In genomic region chr3:112043621-112044201, GRCh38 we compare ENCODE assay signal across 8 cellular contexts. TPM values are rescaled to one million over a fixed set of nuclear protein-coding genes. Genes with fewer than 3 reads are reported as not detected.
DNase-seq lines count a peak whose midpoint lies in the region; ATAC-seq and TF ChIP-seq lines count a peak whose summit lies in the region.

No MANE protein-coding gene starts in this region.

- no peak for TF ChIP-seq POLR2A in breast epithelium (IDR thresholded peaks at IDR 0.05)

- no peaks in the 10 kb centered on the region for H3K9me3 ChIP-seq in breast epithelium

- peak; percentile 80 for ATAC-seq in GM18520 (IDR thresholded peaks at IDR 0.05; ENCODE audit: unreplicated experiment)
- peak; percentile 83 for ATAC-seq in HG03025 (IDR thresholded peaks at IDR 0.05; ENCODE audit: low FRiP score, unreplicated experiment)

- no peak overlapping the region for H3K27ac Mint-ChIP-seq in T-helper 2 cell treated with Interferon-gamma antibody and Interleukin-4, amounts not matched to agents 5 μg/mL and 100 μg/mL, for 36 hours

- no peaks in the 10 kb centered on the region for H3K36me3 Mint-ChIP-seq in T-helper 2 cell treated with Interferon-gamma antibody and Interleukin-4, amounts not matched to agents 5 μg/mL and 100 μg/mL, for 36 hours (ENCODE audit: low read depth)

- peaks cover 4% of the 10 kb centered on the region for H3K4me1 Mint-ChIP-seq in T-helper 2 cell treated with Interferon-gamma antibody and Interleukin-4, amounts not matched to agents 5 μg/mL and 100 μg/mL, for 36 hours (ENCODE audit: low read depth)

- H3K36me3 ChIP-seq in breast epithelium: no peaks in the 10 kb centered on the region

- H3K4me3 Mint-ChIP-seq in T-helper 2 cell treated with Interferon-gamma antibody and Interleukin-4, amounts not matched to agents 5 μg/mL and 100 μg/mL, for 36 hours: no peak overlapping the region

- no peak overlapping the region for H3K27ac ChIP-seq in breast epithelium

- no peaks in the 10 kb centered on the region for H3K9me3 Mint-ChIP-seq in T-helper 2 cell treated with Interferon-gamma antibody and Interleukin-4, amounts not matched to agents 5 μg/mL and 100 μg/mL, for 36 hours

- H3K4me1 ChIP-seq in breast epithelium: no peaks in the 10 kb centered on the region

- peak overlapping the region in 1 of 3 donors; percentile 5 for H3K4me3 ChIP-seq in breast epithelium

- DNase-seq in AG08396 (ENCODE audit: low spot score): peak; percentile 74
- DNase-seq in NCI-H187 treated with DMSO at 0.1 percent for 48 hours (lab: John Stamatoyannopoulos, UW): peak; percentile 88
- peak; percentile 35 for DNase-seq in T-helper 2 cell treated with Interferon-gamma antibody and Interleukin-4, amounts not matched to agents 5 μg/mL and 100 μg/mL, for 36 hours (ENCODE audit: low spot score)
- peak in 1 of 2 donors; percentile 18 for DNase-seq in breast epithelium (ENCODE audit: low spot score in 2 of 2)
- peak; percentile 81 for DNase-seq in kidney glomerular epithelial cell (lab: John Stamatoyannopoulos, UW)
- DNase-seq in stimulated activated CD4-positive, alpha-beta T cell treated with anti-CD3 and anti-CD28 coated beads, Interleukin-4, amount 100 ng/mL, for 1 hour: peak; percentile 18

- intact Hi-C loops in breast epithelium (cut with DNase I; ENCODE audit: low total_unique reads): no loop called here

- no peaks in the 10 kb centered on the region for H3K27me3 ChIP-seq in breast epithelium

- TF ChIP-seq CTCF in breast epithelium (IDR thresholded peaks at IDR 0.05): peak; percentile 71 to 80 (median 72)

- H3K27me3 Mint-ChIP-seq in T-helper 2 cell treated with Interferon-gamma antibody and Interleukin-4, amounts not matched to agents 5 μg/mL and 100 μg/mL, for 36 hours (ENCODE audit: low read depth): peaks cover 2% of the 10 kb centered on the region

RNA-seq across cellular contexts. Expression of gene TMPRSS7, which starts 9.2 kb away (rescaled TPM):
- under 1 TPM in 1 of 3 donors, not detected in 2; 0.15 TPM for total RNA-seq in breast epithelium

RNA-seq across cellular contexts. Expression of gene C3orf52, which starts 42.5 kb away (rescaled TPM):
- total RNA-seq in breast epithelium: 10 to 100 TPM in 1 of 3 donors, 1 to 10 TPM in 1, under 1 TPM in 1; 0.64 to 23.6 (median 8.5) TPM

RNA-seq across cellular contexts. Expression of gene TAGLN3, which starts 45.0 kb away (rescaled TPM):
- not detected for total RNA-seq in breast epithelium
